ENCODE assay signal across 25 cellular contexts in the genomic region with DNA sequence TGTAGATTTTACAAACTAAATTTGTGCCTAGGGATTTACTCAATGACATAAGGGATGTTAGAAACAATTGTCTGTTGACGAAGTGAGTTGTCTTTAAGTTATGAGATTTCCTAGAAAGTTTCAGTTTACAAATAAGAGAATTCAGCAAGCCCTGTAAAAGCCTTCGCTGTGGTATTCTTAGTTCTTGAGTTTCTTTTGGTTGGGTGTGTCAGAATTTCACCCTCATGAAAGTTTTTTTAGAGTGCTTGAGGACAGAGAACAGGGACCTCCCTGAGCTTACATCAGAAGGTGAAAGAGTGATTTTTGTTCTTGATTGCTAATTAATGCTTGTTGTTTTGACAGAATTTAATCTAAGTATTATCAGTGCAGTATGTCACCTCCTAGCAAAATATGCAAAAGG.
"Had no signal": no experiment of that assay in that cellular context is flagged by ENCODE, and none has a peak within 500 bp of the region (broad histone marks: within the 10 kb centered on the region; RNA-seq: fewer than 3 reads in every experiment).

No MANE protein-coding gene starts in this region.

- H3K27me3 ChIP-seq: colonic mucosa, dorsolateral prefrontal cortex, esophagus muscularis mucosa, esophagus squamous epithelium, foreskin keratinocyte, gastrocnemius medialis, gastroesophageal sphincter, heart left ventricle, heart right ventricle, hepatocyte had no signal

- H3K4me3 Mint-ChIP-seq: dendritic cell treated with granulocyte-macrophage colony-stimulating factor and Interleukin-4, amounts not matched to agents 40 ng/mL and 50 ng/mL, for 4 days; effector memory CD8-positive, alpha-beta T cell had no signal

- H3K4me1 ChIP-seq: colonic mucosa, esophagus muscularis mucosa, esophagus squamous epithelium, foreskin keratinocyte, gastrocnemius medialis, gastroesophageal sphincter, heart left ventricle, heart right ventricle had no signal

- H2AFZ ChIP-seq: hepatocyte had no signal

- H3K4me3 ChIP-seq: colonic mucosa, coronary artery, dorsolateral prefrontal cortex, esophagus muscularis mucosa, esophagus squamous epithelium, gastrocnemius medialis, gastroesophageal sphincter, heart left ventricle, heart right ventricle, hepatocyte had no signal

- ATAC-seq: effector memory CD8-positive, alpha-beta T cell; esophagus mucosa; foreskin keratinocyte; gastrocnemius medialis; gastroesophageal sphincter; heart left ventricle; heart right ventricle had no signal

- DNase-seq: colonic mucosa; cortex of kidney; dermis blood vessel endothelial cell; dorsolateral prefrontal cortex; effector CD4-positive, alpha-beta T cell; effector CD8-positive, alpha-beta T cell; effector memory CD4-positive, alpha-beta T cell; effector memory CD8-positive, alpha-beta T cell; erythroblast; esophagus squamous epithelium; foreskin fibroblast; foreskin keratinocyte; foreskin melanocyte; gastrocnemius medialis; glutamatergic neuron; head of caudate nucleus; heart left ventricle; heart right ventricle had no signal

- H3K79me2 ChIP-seq: hepatocyte had no signal

- H3K27me3 Mint-ChIP-seq: dendritic cell treated with granulocyte-macrophage colony-stimulating factor and Interleukin-4, amounts not matched to agents 40 ng/mL and 50 ng/mL, for 4 days; effector memory CD8-positive, alpha-beta T cell had no signal

- H3K27ac Mint-ChIP-seq: dendritic cell treated with granulocyte-macrophage colony-stimulating factor and Interleukin-4, amounts not matched to agents 40 ng/mL and 50 ng/mL, for 4 days; effector memory CD8-positive, alpha-beta T cell had no signal

- H3K9me3 ChIP-seq: colonic mucosa, esophagus muscularis mucosa, gastrocnemius medialis, gastroesophageal sphincter had no signal

- H3K27ac ChIP-seq: colonic mucosa, coronary artery, dorsolateral prefrontal cortex, epithelial cell of prostate, esophagus muscularis mucosa, esophagus squamous epithelium, foreskin keratinocyte, gastrocnemius medialis, gastroesophageal sphincter, heart left ventricle, heart right ventricle, hepatocyte had no signal

- H3K36me3 ChIP-seq: colonic mucosa, esophagus muscularis mucosa, esophagus squamous epithelium, gastrocnemius medialis, gastroesophageal sphincter, heart left ventricle, heart right ventricle had no signal

- H3K4me2 ChIP-seq: hepatocyte had no signal
